In genomic region chr11:35231074-35231473, GRCh38 we compare ENCODE assay signal across 32 cellular contexts.
DNase-seq lines count a peak whose midpoint lies in the region; ATAC-seq, FAIRE-seq and TF ChIP-seq lines count a peak whose summit lies in the region.
"Had no signal": no experiment of that assay in that cellular context is flagged by ENCODE, and none has a peak within 500 bp of the region (broad histone marks: within the 10 kb centered on the region; RNA-seq: fewer than 3 reads in every experiment).

No MANE protein-coding gene starts in this region.

- TF ChIP-seq CTCF in esophagus muscularis mucosa (IDR thresholded peaks at IDR 0.05) (no peak), nephron progenitor cell (IDR thresholded peaks at IDR 0.05) (no peak)

- no peak for ATAC-seq in activated CD4-positive, alpha-beta T cell treated with anti-CD3 and anti-CD28 coated beads for 36 hours
- ATAC-seq in stimulated activated effector memory CD8-positive, alpha-beta T cell treated with anti-CD3 and anti-CD28 coated beads, Interleukin-12 subunit alpha, Interleukin-12 subunit beta, amount 100 ng/mL, for 72 hours: no peak
- ATAC-seq: PC-3, right lobe of liver, Right ventricle myocardium inferior had no signal

- peak overlapping the region; percentile 19 for H3K27ac Mint-ChIP-seq in activated CD4-positive, alpha-beta T cell treated with anti-CD3 and anti-CD28 coated beads for 36 hours
- H3K27ac Mint-ChIP-seq in stimulated activated effector memory CD8-positive, alpha-beta T cell treated with anti-CD3 and anti-CD28 coated beads, Interleukin-12 subunit alpha, Interleukin-12 subunit beta, amount 100 ng/mL, for 72 hours: peak overlapping the region; percentile 50
- H3K27ac Mint-ChIP-seq in nephron progenitor cell: no peak overlapping the region
- H3K27ac Mint-ChIP-seq: progenitor cell of endocrine pancreas; T-helper 1 cell treated with Interleukin-12 subunit alpha and Interleukin-12 subunit beta and Interleukin-4 antibody, amounts not matched to agents 30 μg/mL and 1 μg/mL, for 36 hours had no signal

- intact Hi-C loops in activated CD4-positive, alpha-beta T cell treated with anti-CD3 and anti-CD28 coated beads for 36 hours (cut with DNase I, micrococcal nuclease): no loop called here
- intact Hi-C loops in esophagus muscularis mucosa (cut with DNase I): loop anchor here (5.0 to 10.0 kb wide), 2 partner anchors 89 to 306 kb away; no protein-coding TSS in a partner anchor

- peaks cover 0 to 37% (median 29%) of the 10 kb centered on the region in 4 donors for H3K4me1 ChIP-seq in esophagus muscularis mucosa
- H3K4me1 ChIP-seq: left ventricle myocardium inferior had no signal

- H3K27me3 ChIP-seq in esophagus muscularis mucosa: no peaks in the 10 kb centered on the region
- H3K27me3 ChIP-seq: breast epithelium, right lobe of liver, upper lobe of left lung had no signal

- peaks cover 7 to 43% (median 22%) of the 10 kb centered on the region in 4 donors for H3K36me3 ChIP-seq in esophagus muscularis mucosa
- H3K36me3 ChIP-seq: breast epithelium, right lobe of liver had no signal

- TF ChIP-seq POLR2A in GM12892 (IDR thresholded peaks at IDR 0.05; ENCODE audit: low read depth, low read length) (0 out of 2 replicates have a peak, but pooled peaks have one; percentile 27), esophagus muscularis mucosa (IDR thresholded peaks at IDR 0.05; ENCODE audit: low read depth) (no peak)

- DNase-seq in activated CD4-positive, alpha-beta T cell treated with anti-CD3 and anti-CD28 coated beads for 36 hours: no peak
- DNase-seq in activated CD4-positive, alpha-beta T cell treated with anti-CD3 and anti-CD28 coated beads for 4 hours: no peak
- DNase-seq in GM12892 (ENCODE audit: insufficient read length) (no peak), esophagus muscularis mucosa (ENCODE audit: extremely low spot score) (no peak), CD1c-positive myeloid dendritic cell (ENCODE audit: extremely low spot score) (no peak), NCI-H446 (lab: John Stamatoyannopoulos, UW) (no peak), nephron progenitor cell (no peak)
- DNase-seq in stimulated activated effector memory CD8-positive, alpha-beta T cell treated with anti-CD3 and anti-CD28 coated beads, Interleukin-12 subunit alpha, Interleukin-12 subunit beta, amount 100 ng/mL, for 72 hours (ENCODE audit: low spot score in 2 of 2): no peak
- DNase-seq: 8988T; activated CD4-positive, alpha-beta T cell treated with anti-CD3 and anti-CD28 coated beads, Interleukin-2, amount 50 U/mL, for 48 hours; activated naive CD4-positive, alpha-beta T cell treated with anti-CD3 and anti-CD28 coated beads, Interleukin-2, amount 50 U/mL, for 16 hours; anterior cingulate cortex; C1 segment of cervical spinal cord; glutamatergic neuron; left ventricle myocardium inferior; mesendoderm; MM.1S; NCI-H2029; NCI-H2227 treated with DMSO at 0.1 percent for 48 hours; NCI-H69; PC-3; right lobe of liver; SK-N-SH; stimulated activated CD8-positive, alpha-beta memory T cell treated with anti-CD3 and anti-CD28 coated beads, Interleukin-4, amount 100 ng/mL, for 48 hours had no signal

- H3K9me3 Mint-ChIP-seq in activated CD4-positive, alpha-beta T cell treated with anti-CD3 and anti-CD28 coated beads for 36 hours (ENCODE audit: low read depth): peaks cover 19% of the 10 kb centered on the region
- H3K9me3 Mint-ChIP-seq in stimulated activated effector memory CD8-positive, alpha-beta T cell treated with anti-CD3 and anti-CD28 coated beads, Interleukin-12 subunit alpha, Interleukin-12 subunit beta, amount 100 ng/mL, for 72 hours: peaks cover 4% of the 10 kb centered on the region
- peaks cover 19% of the 10 kb centered on the region for H3K9me3 Mint-ChIP-seq in nephron progenitor cell

- peaks cover 84% of the 10 kb centered on the region for H3K36me3 Mint-ChIP-seq in activated CD4-positive, alpha-beta T cell treated with anti-CD3 and anti-CD28 coated beads for 36 hours (ENCODE audit: low read depth)
- peaks cover 66% of the 10 kb centered on the region for H3K36me3 Mint-ChIP-seq in stimulated activated effector memory CD8-positive, alpha-beta T cell treated with anti-CD3 and anti-CD28 coated beads, Interleukin-12 subunit alpha, Interleukin-12 subunit beta, amount 100 ng/mL, for 72 hours
- H3K36me3 Mint-ChIP-seq in nephron progenitor cell (ENCODE audit: low read depth): no peaks in the 10 kb centered on the region

- H3K4me1 Mint-ChIP-seq in activated CD4-positive, alpha-beta T cell treated with anti-CD3 and anti-CD28 coated beads for 36 hours: peaks cover 36% of the 10 kb centered on the region
- H3K4me1 Mint-ChIP-seq in stimulated activated effector memory CD8-positive, alpha-beta T cell treated with anti-CD3 and anti-CD28 coated beads, Interleukin-12 subunit alpha, Interleukin-12 subunit beta, amount 100 ng/mL, for 72 hours: peaks cover 28% of the 10 kb centered on the region
- H3K4me1 Mint-ChIP-seq in nephron progenitor cell: peaks cover 14% of the 10 kb centered on the region

- H3K27ac ChIP-seq in esophagus muscularis mucosa (replicated peaks in 1 of 4): peak overlapping the region in 3 of 4 donors; percentile 1 to 70 (median 20)
- H3K27ac ChIP-seq: breast epithelium, HL-60, left ventricle myocardium inferior, right lobe of liver, upper lobe of left lung had no signal

- no peak for FAIRE-seq in GM12892 (lab: Jason Lieb, UNC)
- FAIRE-seq: H1, TTC549 had no signal

- CTCF ChIA-PET in activated CD4-positive, alpha-beta T cell treated with anti-CD3 and anti-CD28 coated beads for 36 hours (lab: Charles Lee): interaction anchor here (1.0 to 1.4 kb wide), 2 partner anchors 13 to 72 kb away, joined by 3 read pairs; no protein-coding TSS in a partner anchor

- peaks cover 0 to 5% (median 2%) of the 10 kb centered on the region in 4 donors for H3K9me3 ChIP-seq in esophagus muscularis mucosa
- H3K9me3 ChIP-seq: breast epithelium, right lobe of liver, SK-N-SH, upper lobe of left lung had no signal

- POLR2A ChIA-PET in activated CD4-positive, alpha-beta T cell treated with anti-CD3 and anti-CD28 coated beads for 36 hours (lab: Charles Lee): no interaction called here

- no peak overlapping the region for H3K4me3 ChIP-seq in esophagus muscularis mucosa
- H3K4me3 ChIP-seq: breast epithelium, left ventricle myocardium inferior, right lobe of liver, upper lobe of left lung had no signal

- no peak for TF ChIP-seq EP300 in esophagus muscularis mucosa (IDR thresholded peaks at IDR 0.05)

- H3K4me3 Mint-ChIP-seq in activated CD4-positive, alpha-beta T cell treated with anti-CD3 and anti-CD28 coated beads for 36 hours: no peak overlapping the region
- H3K4me3 Mint-ChIP-seq in stimulated activated effector memory CD8-positive, alpha-beta T cell treated with anti-CD3 and anti-CD28 coated beads, Interleukin-12 subunit alpha, Interleukin-12 subunit beta, amount 100 ng/mL, for 72 hours: no peak overlapping the region
- H3K4me3 Mint-ChIP-seq in nephron progenitor cell: no peak overlapping the region
- H3K4me3 Mint-ChIP-seq: T-helper 1 cell treated with Interleukin-12 subunit alpha and Interleukin-12 subunit beta and Interleukin-4 antibody, amounts not matched to agents 30 μg/mL and 1 μg/mL, for 36 hours had no signal

- no peaks in the 10 kb centered on the region for H3K27me3 Mint-ChIP-seq in activated CD4-positive, alpha-beta T cell treated with anti-CD3 and anti-CD28 coated beads for 36 hours
- no peaks in the 10 kb centered on the region for H3K27me3 Mint-ChIP-seq in nephron progenitor cell (ENCODE audit: low read depth, poor library complexity)

- 94% methylated on average over 1 of the region's 1 CpG for WGBS in esophagus muscularis mucosa
